ENCODE assay signal across 1 cellular context in the genomic region with DNA sequence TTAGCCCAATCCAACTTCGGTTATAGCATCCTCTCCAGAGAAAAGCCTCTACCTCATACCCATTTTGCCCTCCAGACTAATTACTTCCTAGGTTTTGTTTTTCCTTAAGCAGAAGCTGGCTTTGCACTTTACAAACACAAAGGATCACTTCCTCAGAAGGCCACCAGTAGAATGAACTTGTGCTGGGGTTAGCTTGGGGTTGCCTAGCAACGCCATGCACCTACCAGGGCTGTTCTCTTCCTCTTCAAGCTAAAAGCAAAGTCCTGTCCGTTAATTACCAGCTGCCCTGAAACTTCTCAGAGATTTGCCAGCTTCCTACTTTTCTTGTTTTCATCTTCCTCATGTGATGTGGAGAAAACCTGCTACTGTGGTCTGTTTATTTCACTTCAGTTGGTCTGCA.
TF ChIP-seq lines count a peak whose summit lies in the region.

No MANE protein-coding gene starts in this region.

TF ChIP-seq in GM23338, 12 proteins besides CTCF, POLR2A, EP300 and RAD21 (continued from another document):
- TF ChIP-seq STAT1 (IDR thresholded peaks at IDR 0.05; ENCODE audit: unreplicated experiment), result no peak
